ENCODE assay signal across 2 cellular contexts in genomic region chr17:82266142-82266541, GRCh38.
TF ChIP-seq lines count a peak whose summit lies in the region.

No MANE protein-coding gene starts in this region.

TF ChIP-seq in WTC11, 78 proteins besides CTCF, POLR2A, EP300 and RAD21:
- TF ChIP-seq OVOL2 (CRISPR knock-in tag; IDR thresholded peaks at IDR 0.05; ENCODE audit: borderline replicate concordance), result no peak
- TF ChIP-seq GTF2I (CRISPR knock-in tag; conservative IDR thresholded peaks at IDR 0.05), result no peak
- TF ChIP-seq IRF2 (CRISPR knock-in tag; IDR thresholded peaks at IDR 0.05; ENCODE audit: borderline replicate concordance, low read depth), result no peak
- no peak for TF ChIP-seq ZNF263 (CRISPR knock-in tag; IDR thresholded peaks at IDR 0.05; ENCODE audit: low read depth)
- no peak for TF ChIP-seq ELF4 (CRISPR knock-in tag; IDR thresholded peaks at IDR 0.05; ENCODE audit: low read depth)
- no peak for TF ChIP-seq JUN (CRISPR knock-in tag; IDR thresholded peaks at IDR 0.05)
- TF ChIP-seq, protein P1, sequence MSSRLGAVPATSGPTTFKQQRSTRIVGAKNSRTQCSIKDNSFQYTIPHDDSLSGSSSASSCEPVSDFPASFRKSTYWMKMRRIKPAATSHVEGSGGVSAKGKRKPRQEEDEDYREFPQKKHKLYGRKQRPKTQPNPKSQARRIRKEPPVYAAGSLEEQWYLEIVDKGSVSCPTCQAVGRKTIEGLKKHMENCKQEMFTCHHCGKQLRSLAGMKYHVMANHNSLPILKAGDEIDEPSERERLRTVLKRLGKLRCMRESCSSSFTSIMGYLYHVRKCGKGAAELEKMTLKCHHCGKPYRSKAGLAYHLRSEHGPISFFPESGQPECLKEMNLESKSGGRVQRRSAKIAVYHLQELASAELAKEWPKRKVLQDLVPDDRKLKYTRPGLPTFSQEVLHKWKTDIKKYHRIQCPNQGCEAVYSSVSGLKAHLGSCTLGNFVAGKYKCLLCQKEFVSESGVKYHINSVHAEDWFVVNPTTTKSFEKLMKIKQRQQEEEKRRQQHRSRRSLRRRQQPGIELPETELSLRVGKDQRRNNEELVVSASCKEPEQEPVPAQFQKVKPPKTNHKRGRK (CRISPR knock-in tag; IDR thresholded peaks at IDR 0.05; ENCODE audit: borderline replicate concordance), result no peak
- TF ChIP-seq, protein P2, sequence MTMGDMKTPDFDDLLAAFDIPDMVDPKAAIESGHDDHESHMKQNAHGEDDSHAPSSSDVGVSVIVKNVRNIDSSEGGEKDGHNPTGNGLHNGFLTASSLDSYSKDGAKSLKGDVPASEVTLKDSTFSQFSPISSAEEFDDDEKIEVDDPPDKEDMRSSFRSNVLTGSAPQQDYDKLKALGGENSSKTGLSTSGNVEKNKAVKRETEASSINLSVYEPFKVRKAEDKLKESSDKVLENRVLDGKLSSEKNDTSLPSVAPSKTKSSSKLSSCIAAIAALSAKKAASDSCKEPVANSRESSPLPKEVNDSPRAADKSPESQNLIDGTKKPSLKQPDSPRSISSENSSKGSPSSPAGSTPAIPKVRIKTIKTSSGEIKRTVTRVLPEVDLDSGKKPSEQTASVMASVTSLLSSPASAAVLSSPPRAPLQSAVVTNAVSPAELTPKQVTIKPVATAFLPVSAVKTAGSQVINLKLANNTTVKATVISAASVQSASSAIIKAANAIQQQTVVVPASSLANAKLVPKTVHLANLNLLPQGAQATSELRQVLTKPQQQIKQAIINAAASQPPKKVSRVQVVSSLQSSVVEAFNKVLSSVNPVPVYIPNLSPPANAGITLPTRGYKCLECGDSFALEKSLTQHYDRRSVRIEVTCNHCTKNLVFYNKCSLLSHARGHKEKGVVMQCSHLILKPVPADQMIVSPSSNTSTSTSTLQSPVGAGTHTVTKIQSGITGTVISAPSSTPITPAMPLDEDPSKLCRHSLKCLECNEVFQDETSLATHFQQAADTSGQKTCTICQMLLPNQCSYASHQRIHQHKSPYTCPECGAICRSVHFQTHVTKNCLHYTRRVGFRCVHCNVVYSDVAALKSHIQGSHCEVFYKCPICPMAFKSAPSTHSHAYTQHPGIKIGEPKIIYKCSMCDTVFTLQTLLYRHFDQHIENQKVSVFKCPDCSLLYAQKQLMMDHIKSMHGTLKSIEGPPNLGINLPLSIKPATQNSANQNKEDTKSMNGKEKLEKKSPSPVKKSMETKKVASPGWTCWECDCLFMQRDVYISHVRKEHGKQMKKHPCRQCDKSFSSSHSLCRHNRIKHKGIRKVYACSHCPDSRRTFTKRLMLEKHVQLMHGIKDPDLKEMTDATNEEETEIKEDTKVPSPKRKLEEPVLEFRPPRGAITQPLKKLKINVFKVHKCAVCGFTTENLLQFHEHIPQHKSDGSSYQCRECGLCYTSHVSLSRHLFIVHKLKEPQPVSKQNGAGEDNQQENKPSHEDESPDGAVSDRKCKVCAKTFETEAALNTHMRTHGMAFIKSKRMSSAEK (CRISPR knock-in tag; IDR thresholded peaks at IDR 0.05; ENCODE audit: borderline replicate concordance), result no peak
- TF ChIP-seq IRF1 (CRISPR knock-in tag; IDR thresholded peaks at IDR 0.05), result no peak
- TF ChIP-seq, protein P3, sequence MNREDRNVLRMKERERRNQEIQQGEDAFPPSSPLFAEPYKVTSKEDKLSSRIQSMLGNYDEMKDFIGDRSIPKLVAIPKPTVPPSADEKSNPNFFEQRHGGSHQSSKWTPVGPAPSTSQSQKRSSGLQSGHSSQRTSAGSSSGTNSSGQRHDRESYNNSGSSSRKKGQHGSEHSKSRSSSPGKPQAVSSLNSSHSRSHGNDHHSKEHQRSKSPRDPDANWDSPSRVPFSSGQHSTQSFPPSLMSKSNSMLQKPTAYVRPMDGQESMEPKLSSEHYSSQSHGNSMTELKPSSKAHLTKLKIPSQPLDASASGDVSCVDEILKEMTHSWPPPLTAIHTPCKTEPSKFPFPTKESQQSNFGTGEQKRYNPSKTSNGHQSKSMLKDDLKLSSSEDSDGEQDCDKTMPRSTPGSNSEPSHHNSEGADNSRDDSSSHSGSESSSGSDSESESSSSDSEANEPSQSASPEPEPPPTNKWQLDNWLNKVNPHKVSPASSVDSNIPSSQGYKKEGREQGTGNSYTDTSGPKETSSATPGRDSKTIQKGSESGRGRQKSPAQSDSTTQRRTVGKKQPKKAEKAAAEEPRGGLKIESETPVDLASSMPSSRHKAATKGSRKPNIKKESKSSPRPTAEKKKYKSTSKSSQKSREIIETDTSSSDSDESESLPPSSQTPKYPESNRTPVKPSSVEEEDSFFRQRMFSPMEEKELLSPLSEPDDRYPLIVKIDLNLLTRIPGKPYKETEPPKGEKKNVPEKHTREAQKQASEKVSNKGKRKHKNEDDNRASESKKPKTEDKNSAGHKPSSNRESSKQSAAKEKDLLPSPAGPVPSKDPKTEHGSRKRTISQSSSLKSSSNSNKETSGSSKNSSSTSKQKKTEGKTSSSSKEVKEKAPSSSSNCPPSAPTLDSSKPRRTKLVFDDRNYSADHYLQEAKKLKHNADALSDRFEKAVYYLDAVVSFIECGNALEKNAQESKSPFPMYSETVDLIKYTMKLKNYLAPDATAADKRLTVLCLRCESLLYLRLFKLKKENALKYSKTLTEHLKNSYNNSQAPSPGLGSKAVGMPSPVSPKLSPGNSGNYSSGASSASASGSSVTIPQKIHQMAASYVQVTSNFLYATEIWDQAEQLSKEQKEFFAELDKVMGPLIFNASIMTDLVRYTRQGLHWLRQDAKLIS (CRISPR knock-in tag; IDR thresholded peaks at IDR 0.05; ENCODE audit: borderline replicate concordance), result no peak
- no peak for TF ChIP-seq ZNF138 (CRISPR knock-in tag; conservative IDR thresholded peaks at IDR 0.05)
- TF ChIP-seq USF1 (CRISPR knock-in tag; IDR thresholded peaks at IDR 0.05), result no peak
- TF ChIP-seq GABPB1 (CRISPR knock-in tag; IDR thresholded peaks at IDR 0.05), result no peak

TF ChIP-seq in HepG2, 621 proteins besides CTCF, POLR2A, EP300 and RAD21:
- TF ChIP-seq SIX1 (CRISPR knock-in tag; IDR thresholded peaks at IDR 0.05; ENCODE audit: borderline replicate concordance), result no peak
- TF ChIP-seq, protein P4, sequence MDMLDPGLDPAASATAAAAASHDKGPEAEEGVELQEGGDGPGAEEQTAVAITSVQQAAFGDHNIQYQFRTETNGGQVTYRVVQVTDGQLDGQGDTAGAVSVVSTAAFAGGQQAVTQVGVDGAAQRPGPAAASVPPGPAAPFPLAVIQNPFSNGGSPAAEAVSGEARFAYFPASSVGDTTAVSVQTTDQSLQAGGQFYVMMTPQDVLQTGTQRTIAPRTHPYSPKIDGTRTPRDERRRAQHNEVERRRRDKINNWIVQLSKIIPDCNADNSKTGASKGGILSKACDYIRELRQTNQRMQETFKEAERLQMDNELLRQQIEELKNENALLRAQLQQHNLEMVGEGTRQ (IDR thresholded peaks at IDR 0.05; ENCODE audit: low read depth, low read length), result no peak
- TF ChIP-seq, protein P4 (CRISPR knock-in tag; IDR thresholded peaks at IDR 0.05; ENCODE audit: borderline replicate concordance), result no peak
- no peak for TF ChIP-seq NFE2L2 (IDR thresholded peaks at IDR 0.05; ENCODE audit: low read length)
- no peak for TF ChIP-seq MXD4 (CRISPR knock-in tag; IDR thresholded peaks at IDR 0.05)
- no peak for TF ChIP-seq RXRB (CRISPR knock-in tag; IDR thresholded peaks at IDR 0.05; ENCODE audit: borderline replicate concordance)
- TF ChIP-seq, protein P5, sequence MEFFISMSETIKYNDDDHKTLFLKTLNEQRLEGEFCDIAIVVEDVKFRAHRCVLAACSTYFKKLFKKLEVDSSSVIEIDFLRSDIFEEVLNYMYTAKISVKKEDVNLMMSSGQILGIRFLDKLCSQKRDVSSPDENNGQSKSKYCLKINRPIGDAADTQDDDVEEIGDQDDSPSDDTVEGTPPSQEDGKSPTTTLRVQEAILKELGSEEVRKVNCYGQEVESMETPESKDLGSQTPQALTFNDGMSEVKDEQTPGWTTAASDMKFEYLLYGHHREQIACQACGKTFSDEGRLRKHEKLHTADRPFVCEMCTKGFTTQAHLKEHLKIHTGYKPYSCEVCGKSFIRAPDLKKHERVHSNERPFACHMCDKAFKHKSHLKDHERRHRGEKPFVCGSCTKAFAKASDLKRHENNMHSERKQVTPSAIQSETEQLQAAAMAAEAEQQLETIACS (CRISPR knock-in tag; IDR thresholded peaks at IDR 0.05), result no peak
- TF ChIP-seq ZFP36L2 (CRISPR knock-in tag; IDR thresholded peaks at IDR 0.05), result no peak
- no peak for TF ChIP-seq JUND (CRISPR knock-in tag; IDR thresholded peaks at IDR 0.05)
- no peak for TF ChIP-seq MAF1 (CRISPR knock-in tag; IDR thresholded peaks at IDR 0.05; ENCODE audit: borderline replicate concordance)
- TF ChIP-seq ZNF264 (CRISPR knock-in tag; IDR thresholded peaks at IDR 0.05), result no peak
- TF ChIP-seq DMAP1 (CRISPR knock-in tag; IDR thresholded peaks at IDR 0.05), result no peak
- TF ChIP-seq ZNF282 (IDR thresholded peaks at IDR 0.05; ENCODE audit: partially characterized antibody), result no peak
